In genomic region chr3:127016461-127016860, GRCh38 we compare ENCODE assay signal across 32 cellular contexts.
"Had no signal": no experiment of that assay in that cellular context is flagged by ENCODE, and none has a peak within 500 bp of the region (broad histone marks: within the 10 kb centered on the region; RNA-seq: fewer than 3 reads in every experiment).

No MANE protein-coding gene starts in this region.

- H3K4me1 ChIP-seq: breast epithelium, foreskin keratinocyte, gastrocnemius medialis had no signal

- DNase-seq: activated CD4-positive, alpha-beta memory T cell treated with anti-CD3 and anti-CD28 coated beads for 36 hours; activated CD4-positive, alpha-beta T cell treated with anti-CD3 and anti-CD28 coated beads for 36 hours; activated CD4-positive, alpha-beta T cell treated with anti-CD3 and anti-CD28 coated beads, Interleukin-2, amount 10 ng/mL, durations not matched to agents 24 days and 14 days; activated CD4-positive, CD25-positive, alpha-beta regulatory T cell; activated CD4-positive, CD25-positive, alpha-beta regulatory T cell treated with anti-CD3 and anti-CD28 coated beads, Interleukin-2, amount 50 U/mL, for 72 hours; activated CD8-positive, alpha-beta memory T cell treated with anti-CD3 and anti-CD28 coated beads, Interleukin-2, amount 10 ng/mL, durations not matched to agents 7 days and 5 days; activated CD8-positive, alpha-beta memory T cell treated with anti-CD3 and anti-CD28 coated beads, Interleukin-2, amount 50 U/mL, for 4 hours; activated CD8-positive, alpha-beta T cell treated with anti-CD3 and anti-CD28 coated beads, Interleukin-2, amount 10 ng/mL, durations not matched to agents 7 days and 5 days; activated gamma-delta T cell; activated naive CD4-positive, alpha-beta T cell; activated naive CD4-positive, alpha-beta T cell treated with anti-CD3 and anti-CD28 coated beads, Interleukin-2, amount 10 ng/mL, durations not matched to agents 7 days and 5 days; activated naive CD8-positive, alpha-beta T cell treated with anti-CD3 and anti-CD28 coated beads, Interleukin-2, amount 10 ng/mL, durations not matched to agents 7 days and 5 days; activated T-cell treated with anti-CD3 and anti-CD28 coated beads, Interleukin-2, amount 50 U/mL, for 1 hour; activated T-cell treated with anti-CD3 and anti-CD28 coated beads, Interleukin-2, amount 50 U/mL, for 48 hours; amniotic stem cell; central memory CD4-positive, alpha-beta T cell; effector CD4-positive, alpha-beta T cell; effector memory CD8-positive, alpha-beta T cell; erythroblast; foreskin keratinocyte; gastrocnemius medialis; glutamatergic neuron; heart left ventricle; T-helper 2 cell had no signal

- H2AFZ ChIP-seq: hepatocyte had no signal

- H3K27me3 ChIP-seq: breast epithelium, cardiac muscle cell, esophagus muscularis mucosa, foreskin keratinocyte, gastrocnemius medialis, heart left ventricle, hepatocyte had no signal

- ATAC-seq: activated CD4-positive, alpha-beta T cell treated with anti-CD3 and anti-CD28 coated beads for 36 hours; activated CD8-positive, alpha-beta memory T cell treated with anti-CD3 and anti-CD28 coated beads, Interleukin-2, amount 10 ng/mL, durations not matched to agents 7 days and 5 days; activated CD8-positive, alpha-beta T cell treated with anti-CD3 and anti-CD28 coated beads, Interleukin-2, amount 10 ng/mL, durations not matched to agents 7 days and 5 days; activated naive CD4-positive, alpha-beta T cell treated with anti-CD3 and anti-CD28 coated beads, Interleukin-2, amount 50 U/mL, for 72 hours; effector memory CD8-positive, alpha-beta T cell; foreskin keratinocyte; gastrocnemius medialis; heart left ventricle had no signal

- H3K4me1 Mint-ChIP-seq: activated CD4-positive, alpha-beta T cell treated with anti-CD3 and anti-CD28 coated beads for 36 hours; activated CD4-positive, alpha-beta T cell treated with anti-CD3 and anti-CD28 coated beads, Interleukin-2, amount 10 ng/mL, durations not matched to agents 24 days and 14 days; activated naive CD4-positive, alpha-beta T cell treated with anti-CD3 and anti-CD28 coated beads, Interleukin-2, amount 10 ng/mL, durations not matched to agents 7 days and 5 days had no signal

- H3K4me2 ChIP-seq: hepatocyte had no signal

- H3K27me3 Mint-ChIP-seq: activated CD4-positive, alpha-beta memory T cell treated with anti-CD3 and anti-CD28 coated beads for 36 hours; activated CD4-positive, alpha-beta T cell treated with anti-CD3 and anti-CD28 coated beads for 36 hours; activated CD4-positive, alpha-beta T cell treated with anti-CD3 and anti-CD28 coated beads, Interleukin-2, amount 10 ng/mL, durations not matched to agents 24 days and 14 days; activated CD8-positive, alpha-beta memory T cell treated with anti-CD3 and anti-CD28 coated beads, Interleukin-2, amount 10 ng/mL, durations not matched to agents 7 days and 5 days; activated naive CD4-positive, alpha-beta T cell treated with anti-CD3 and anti-CD28 coated beads, Interleukin-2, amount 10 ng/mL, durations not matched to agents 7 days and 5 days; activated naive CD8-positive, alpha-beta T cell treated with anti-CD3 and anti-CD28 coated beads, Interleukin-2, amount 10 ng/mL, durations not matched to agents 7 days and 5 days; brain; dendritic cell treated with granulocyte-macrophage colony-stimulating factor and Interleukin-4, amounts not matched to agents 40 ng/mL and 50 ng/mL, for 4 days; effector memory CD8-positive, alpha-beta T cell had no signal

- H3K27ac Mint-ChIP-seq: activated CD4-positive, alpha-beta memory T cell treated with anti-CD3 and anti-CD28 coated beads for 36 hours; activated CD4-positive, alpha-beta T cell treated with anti-CD3 and anti-CD28 coated beads for 36 hours; activated CD4-positive, alpha-beta T cell treated with anti-CD3 and anti-CD28 coated beads, Interleukin-2, amount 10 ng/mL, durations not matched to agents 24 days and 14 days; activated CD8-positive, alpha-beta memory T cell treated with anti-CD3 and anti-CD28 coated beads, Interleukin-2, amount 10 ng/mL, durations not matched to agents 7 days and 5 days; activated CD8-positive, alpha-beta T cell treated with anti-CD3 and anti-CD28 coated beads, Interleukin-2, amount 10 ng/mL, durations not matched to agents 7 days and 5 days; activated naive CD4-positive, alpha-beta T cell treated with anti-CD3 and anti-CD28 coated beads, Interleukin-2, amount 10 ng/mL, durations not matched to agents 7 days and 5 days; activated naive CD8-positive, alpha-beta T cell treated with anti-CD3 and anti-CD28 coated beads, Interleukin-2, amount 10 ng/mL, durations not matched to agents 7 days and 5 days; activated T-helper 1 cell treated with anti-CD3 and anti-CD28 coated beads, Interleukin-12 subunit alpha, Interleukin-12 subunit beta, Interleukin-2, Interleukin-4 antibody, amounts not matched to agents 30 ng/mL and 10 ng/mL and 1 ng/mL, durations not matched to agents 14 hours and 24 hours and 36 hours had no signal

- H3K4me3 Mint-ChIP-seq: activated CD4-positive, alpha-beta memory T cell treated with anti-CD3 and anti-CD28 coated beads for 36 hours; activated CD4-positive, alpha-beta T cell treated with anti-CD3 and anti-CD28 coated beads for 36 hours; activated CD4-positive, alpha-beta T cell treated with anti-CD3 and anti-CD28 coated beads, Interleukin-2, amount 10 ng/mL, durations not matched to agents 24 days and 14 days; activated CD8-positive, alpha-beta memory T cell treated with anti-CD3 and anti-CD28 coated beads, Interleukin-2, amount 10 ng/mL, durations not matched to agents 7 days and 5 days; activated CD8-positive, alpha-beta T cell treated with anti-CD3 and anti-CD28 coated beads, Interleukin-2, amount 10 ng/mL, durations not matched to agents 7 days and 5 days; activated naive CD4-positive, alpha-beta T cell treated with anti-CD3 and anti-CD28 coated beads, Interleukin-2, amount 10 ng/mL, durations not matched to agents 7 days and 5 days; activated naive CD8-positive, alpha-beta T cell treated with anti-CD3 and anti-CD28 coated beads, Interleukin-2, amount 10 ng/mL, durations not matched to agents 7 days and 5 days; activated T-helper 1 cell treated with anti-CD3 and anti-CD28 coated beads, Interleukin-12 subunit alpha, Interleukin-12 subunit beta, Interleukin-2, Interleukin-4 antibody, amounts not matched to agents 30 ng/mL and 10 ng/mL and 1 ng/mL, durations not matched to agents 14 hours and 24 hours and 36 hours; brain; dendritic cell treated with granulocyte-macrophage colony-stimulating factor and Interleukin-4, amounts not matched to agents 40 ng/mL and 50 ng/mL, for 4 days; effector memory CD8-positive, alpha-beta T cell had no signal

- H3K36me3 Mint-ChIP-seq: activated CD8-positive, alpha-beta memory T cell treated with anti-CD3 and anti-CD28 coated beads, Interleukin-2, amount 10 ng/mL, durations not matched to agents 7 days and 5 days; activated naive CD4-positive, alpha-beta T cell treated with anti-CD3 and anti-CD28 coated beads, Interleukin-2, amount 10 ng/mL, durations not matched to agents 7 days and 5 days; activated naive CD8-positive, alpha-beta T cell treated with anti-CD3 and anti-CD28 coated beads, Interleukin-2, amount 10 ng/mL, durations not matched to agents 7 days and 5 days had no signal

- H3K9me3 Mint-ChIP-seq: activated CD4-positive, alpha-beta memory T cell treated with anti-CD3 and anti-CD28 coated beads for 36 hours; activated CD4-positive, alpha-beta T cell treated with anti-CD3 and anti-CD28 coated beads, Interleukin-2, amount 10 ng/mL, durations not matched to agents 24 days and 14 days; activated naive CD4-positive, alpha-beta T cell treated with anti-CD3 and anti-CD28 coated beads, Interleukin-2, amount 10 ng/mL, durations not matched to agents 7 days and 5 days; activated naive CD4-positive, alpha-beta T cell treated with anti-CD3 and anti-CD28 coated beads, Interleukin-2, amount 50 U/mL, for 72 hours; activated naive CD8-positive, alpha-beta T cell treated with anti-CD3 and anti-CD28 coated beads, Interleukin-2, amount 10 ng/mL, durations not matched to agents 7 days and 5 days; activated T-helper 1 cell treated with anti-CD3 and anti-CD28 coated beads, Interleukin-12 subunit alpha, Interleukin-12 subunit beta, Interleukin-2, Interleukin-4 antibody, amounts not matched to agents 30 ng/mL and 10 ng/mL and 1 ng/mL, durations not matched to agents 14 hours and 24 hours and 36 hours; brain; dendritic cell treated with granulocyte-macrophage colony-stimulating factor and Interleukin-4, amounts not matched to agents 40 ng/mL and 50 ng/mL, for 4 days; effector memory CD8-positive, alpha-beta T cell had no signal

- H3K4me3 ChIP-seq: breast epithelium, cardiac muscle cell, esophagus muscularis mucosa, gastrocnemius medialis, heart left ventricle, hepatocyte had no signal

- H3K27ac ChIP-seq: cardiac muscle cell, esophagus muscularis mucosa, foreskin keratinocyte, gastrocnemius medialis, heart left ventricle, hepatocyte had no signal

- H3K9me3 ChIP-seq: breast epithelium, esophagus muscularis mucosa, gastrocnemius medialis, heart left ventricle had no signal
